1 cellular context compared by ENCODE assay signal in the genomic region with DNA sequence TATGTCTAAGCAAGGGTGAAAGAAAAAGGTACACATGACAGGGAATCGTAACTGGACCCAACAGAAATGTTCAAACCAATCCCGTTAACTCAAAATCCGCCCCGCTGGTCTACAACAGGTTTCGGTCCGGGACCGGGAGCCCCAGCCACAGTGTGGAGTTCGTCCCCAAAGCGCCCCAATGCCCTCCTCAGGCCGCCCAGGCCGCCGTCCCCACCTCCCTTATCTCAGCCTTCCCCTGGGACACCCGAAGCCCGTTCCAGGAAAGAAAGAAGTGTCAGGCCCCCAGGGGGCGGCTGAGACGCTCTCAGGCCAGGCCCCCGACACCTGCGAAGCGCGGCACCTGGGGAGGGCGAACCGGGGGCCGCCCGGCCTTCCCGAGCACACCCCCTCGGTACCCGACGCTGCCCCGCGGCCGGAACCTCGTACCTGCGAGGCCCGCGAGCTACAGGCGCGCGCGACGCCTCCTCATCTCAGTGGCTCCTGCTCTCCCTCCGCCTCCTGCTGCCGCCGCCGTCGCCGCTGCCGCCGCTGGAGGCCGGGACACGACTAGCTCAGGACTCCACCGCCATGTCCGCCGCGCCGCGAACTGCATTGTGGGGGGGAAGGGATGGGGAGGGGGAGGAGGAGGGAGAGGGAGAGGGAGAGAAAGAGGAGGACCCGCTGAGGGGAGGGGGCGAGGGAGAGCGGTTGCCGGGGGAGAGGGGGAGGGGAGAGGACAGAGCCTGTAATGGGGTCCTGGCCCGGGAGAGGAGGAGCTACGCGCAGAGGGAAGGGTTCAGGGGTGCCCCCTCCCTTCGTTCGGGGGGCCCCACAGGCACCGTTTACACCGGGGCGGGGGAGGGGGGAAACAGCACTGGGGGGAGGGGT.
A peak's percentile ranks its signal among the peaks of the same experiment; 100 is the strongest.
TF ChIP-seq lines count a peak whose summit lies in the region.

A gene with protein sequence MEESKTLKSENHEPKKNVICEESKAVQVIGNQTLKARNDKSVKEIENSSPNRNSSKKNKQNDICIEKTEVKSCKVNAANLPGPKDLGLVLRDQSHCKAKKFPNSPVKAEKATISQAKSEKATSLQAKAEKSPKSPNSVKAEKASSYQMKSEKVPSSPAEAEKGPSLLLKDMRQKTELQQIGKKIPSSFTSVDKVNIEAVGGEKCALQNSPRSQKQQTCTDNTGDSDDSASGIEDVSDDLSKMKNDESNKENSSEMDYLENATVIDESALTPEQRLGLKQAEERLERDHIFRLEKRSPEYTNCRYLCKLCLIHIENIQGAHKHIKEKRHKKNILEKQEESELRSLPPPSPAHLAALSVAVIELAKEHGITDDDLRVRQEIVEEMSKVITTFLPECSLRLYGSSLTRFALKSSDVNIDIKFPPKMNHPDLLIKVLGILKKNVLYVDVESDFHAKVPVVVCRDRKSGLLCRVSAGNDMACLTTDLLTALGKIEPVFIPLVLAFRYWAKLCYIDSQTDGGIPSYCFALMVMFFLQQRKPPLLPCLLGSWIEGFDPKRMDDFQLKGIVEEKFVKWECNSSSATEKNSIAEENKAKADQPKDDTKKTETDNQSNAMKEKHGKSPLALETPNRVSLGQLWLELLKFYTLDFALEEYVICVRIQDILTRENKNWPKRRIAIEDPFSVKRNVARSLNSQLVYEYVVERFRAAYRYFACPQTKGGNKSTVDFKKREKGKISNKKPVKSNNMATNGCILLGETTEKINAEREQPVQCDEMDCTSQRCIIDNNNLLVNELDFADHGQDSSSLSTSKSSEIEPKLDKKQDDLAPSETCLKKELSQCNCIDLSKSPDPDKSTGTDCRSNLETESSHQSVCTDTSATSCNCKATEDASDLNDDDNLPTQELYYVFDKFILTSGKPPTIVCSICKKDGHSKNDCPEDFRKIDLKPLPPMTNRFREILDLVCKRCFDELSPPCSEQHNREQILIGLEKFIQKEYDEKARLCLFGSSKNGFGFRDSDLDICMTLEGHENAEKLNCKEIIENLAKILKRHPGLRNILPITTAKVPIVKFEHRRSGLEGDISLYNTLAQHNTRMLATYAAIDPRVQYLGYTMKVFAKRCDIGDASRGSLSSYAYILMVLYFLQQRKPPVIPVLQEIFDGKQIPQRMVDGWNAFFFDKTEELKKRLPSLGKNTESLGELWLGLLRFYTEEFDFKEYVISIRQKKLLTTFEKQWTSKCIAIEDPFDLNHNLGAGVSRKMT (N-terminal part only) (minus strand): TSS at position 588 of the 867 bp plus-strand sequence. CDS start 26,812 bp downstream, outside the sequence.

TF ChIP-seq in K562, 482 proteins besides CTCF, POLR2A, EP300 and RAD21 (continued from another document and continues in another):
- TF ChIP-seq, protein P1, sequence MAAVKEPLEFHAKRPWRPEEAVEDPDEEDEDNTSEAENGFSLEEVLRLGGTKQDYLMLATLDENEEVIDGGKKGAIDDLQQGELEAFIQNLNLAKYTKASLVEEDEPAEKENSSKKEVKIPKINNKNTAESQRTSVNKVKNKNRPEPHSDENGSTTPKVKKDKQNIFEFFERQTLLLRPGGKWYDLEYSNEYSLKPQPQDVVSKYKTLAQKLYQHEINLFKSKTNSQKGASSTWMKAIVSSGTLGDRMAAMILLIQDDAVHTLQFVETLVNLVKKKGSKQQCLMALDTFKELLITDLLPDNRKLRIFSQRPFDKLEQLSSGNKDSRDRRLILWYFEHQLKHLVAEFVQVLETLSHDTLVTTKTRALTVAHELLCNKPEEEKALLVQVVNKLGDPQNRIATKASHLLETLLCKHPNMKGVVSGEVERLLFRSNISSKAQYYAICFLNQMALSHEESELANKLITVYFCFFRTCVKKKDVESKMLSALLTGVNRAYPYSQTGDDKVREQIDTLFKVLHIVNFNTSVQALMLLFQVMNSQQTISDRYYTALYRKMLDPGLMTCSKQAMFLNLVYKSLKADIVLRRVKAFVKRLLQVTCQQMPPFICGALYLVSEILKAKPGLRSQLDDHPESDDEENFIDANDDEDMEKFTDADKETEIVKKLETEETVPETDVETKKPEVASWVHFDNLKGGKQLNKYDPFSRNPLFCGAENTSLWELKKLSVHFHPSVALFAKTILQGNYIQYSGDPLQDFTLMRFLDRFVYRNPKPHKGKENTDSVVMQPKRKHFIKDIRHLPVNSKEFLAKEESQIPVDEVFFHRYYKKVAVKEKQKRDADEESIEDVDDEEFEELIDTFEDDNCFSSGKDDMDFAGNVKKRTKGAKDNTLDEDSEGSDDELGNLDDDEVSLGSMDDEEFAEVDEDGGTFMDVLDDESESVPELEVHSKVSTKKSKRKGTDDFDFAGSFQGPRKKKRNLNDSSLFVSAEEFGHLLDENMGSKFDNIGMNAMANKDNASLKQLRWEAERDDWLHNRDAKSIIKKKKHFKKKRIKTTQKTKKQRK (IDR thresholded peaks at IDR 0.05; ENCODE audit: borderline replicate concordance, low read depth, low read length): no peak
- TF ChIP-seq CTBP1 (IDR thresholded peaks at IDR 0.05; ENCODE audit: borderline replicate concordance) (peak; percentile 91), NELFE (IDR thresholded peaks at IDR 0.05; ENCODE audit: insufficient read depth, insufficient read length) (no peak), THRA (IDR thresholded peaks at IDR 0.05) (no peak), CBX3 (IDR thresholded peaks at IDR 0.05; ENCODE audit: borderline replicate concordance in 1 of 2, low read length in 2 of 2) (no peak; a peak in 1 of 3 replicates), ZBTB43 (CRISPR knock-in tag; IDR thresholded peaks at IDR 0.05) (peak; percentile 74; the same call in 1 of the 2 replicates), LARP7 (IDR thresholded peaks at IDR 0.05) (no peak), CHD4 (IDR thresholded peaks at IDR 0.05; ENCODE audit: insufficient read depth, insufficient replicate concordance, low read depth, low read length, poor library complexity, severe bottlenecking) (no peak), CHAMP1 (IDR thresholded peaks at IDR 0.05) (peak; percentile 67; the same call in 1 of the 2 replicates), ZKSCAN3 (CRISPR knock-in tag; IDR thresholded peaks at IDR 0.05) (no peak), E2F4 (CRISPR knock-in tag; IDR thresholded peaks at IDR 0.05; ENCODE audit: low read depth) (peak; percentile 11; the same call in 1 of the 2 replicates), ZKSCAN8 (CRISPR knock-in tag; IDR thresholded peaks at IDR 0.05) (peak; percentile 90), PTTG1 (tag; IDR thresholded peaks at IDR 0.05; ENCODE audit: low read depth) (no peak)
- TF ChIP-seq, protein P2, sequence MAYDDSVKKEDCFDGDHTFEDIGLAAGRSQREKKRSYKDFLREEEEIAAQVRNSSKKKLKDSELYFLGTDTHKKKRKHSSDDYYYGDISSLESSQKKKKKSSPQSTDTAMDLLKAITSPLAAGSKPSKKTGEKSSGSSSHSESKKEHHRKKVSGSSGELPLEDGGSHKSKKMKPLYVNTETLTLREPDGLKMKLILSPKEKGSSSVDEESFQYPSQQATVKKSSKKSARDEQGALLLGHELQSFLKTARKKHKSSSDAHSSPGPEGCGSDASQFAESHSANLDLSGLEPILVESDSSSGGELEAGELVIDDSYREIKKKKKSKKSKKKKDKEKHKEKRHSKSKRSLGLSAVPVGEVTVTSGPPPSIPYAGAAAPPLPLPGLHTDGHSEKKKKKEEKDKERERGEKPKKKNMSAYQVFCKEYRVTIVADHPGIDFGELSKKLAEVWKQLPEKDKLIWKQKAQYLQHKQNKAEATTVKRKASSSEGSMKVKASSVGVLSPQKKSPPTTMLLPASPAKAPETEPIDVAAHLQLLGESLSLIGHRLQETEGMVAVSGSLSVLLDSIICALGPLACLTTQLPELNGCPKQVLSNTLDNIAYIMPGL (CRISPR knock-in tag; IDR thresholded peaks at IDR 0.05): peak; percentile 77; the same call in 1 of the 2 replicates
- TF ChIP-seq, protein P3, sequence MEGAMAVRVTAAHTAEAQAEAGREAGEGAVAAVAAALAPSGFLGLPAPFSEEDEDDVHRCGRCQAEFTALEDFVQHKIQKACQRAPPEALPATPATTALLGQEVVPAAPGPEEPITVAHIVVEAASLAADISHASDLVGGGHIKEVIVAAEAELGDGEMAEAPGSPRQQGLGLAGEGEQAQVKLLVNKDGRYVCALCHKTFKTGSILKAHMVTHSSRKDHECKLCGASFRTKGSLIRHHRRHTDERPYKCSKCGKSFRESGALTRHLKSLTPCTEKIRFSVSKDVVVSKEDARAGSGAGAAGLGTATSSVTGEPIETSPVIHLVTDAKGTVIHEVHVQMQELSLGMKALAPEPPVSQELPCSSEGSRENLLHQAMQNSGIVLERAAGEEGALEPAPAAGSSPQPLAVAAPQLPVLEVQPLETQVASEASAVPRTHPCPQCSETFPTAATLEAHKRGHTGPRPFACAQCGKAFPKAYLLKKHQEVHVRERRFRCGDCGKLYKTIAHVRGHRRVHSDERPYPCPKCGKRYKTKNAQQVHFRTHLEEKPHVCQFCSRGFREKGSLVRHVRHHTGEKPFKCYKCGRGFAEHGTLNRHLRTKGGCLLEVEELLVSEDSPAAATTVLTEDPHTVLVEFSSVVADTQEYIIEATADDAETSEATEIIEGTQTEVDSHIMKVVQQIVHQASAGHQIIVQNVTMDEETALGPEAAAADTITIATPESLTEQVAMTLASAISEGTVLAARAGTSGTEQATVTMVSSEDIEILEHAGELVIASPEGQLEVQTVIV (CRISPR knock-in tag; IDR thresholded peaks at IDR 0.05; ENCODE audit: borderline replicate concordance): no peak
- TF ChIP-seq, protein P4, sequence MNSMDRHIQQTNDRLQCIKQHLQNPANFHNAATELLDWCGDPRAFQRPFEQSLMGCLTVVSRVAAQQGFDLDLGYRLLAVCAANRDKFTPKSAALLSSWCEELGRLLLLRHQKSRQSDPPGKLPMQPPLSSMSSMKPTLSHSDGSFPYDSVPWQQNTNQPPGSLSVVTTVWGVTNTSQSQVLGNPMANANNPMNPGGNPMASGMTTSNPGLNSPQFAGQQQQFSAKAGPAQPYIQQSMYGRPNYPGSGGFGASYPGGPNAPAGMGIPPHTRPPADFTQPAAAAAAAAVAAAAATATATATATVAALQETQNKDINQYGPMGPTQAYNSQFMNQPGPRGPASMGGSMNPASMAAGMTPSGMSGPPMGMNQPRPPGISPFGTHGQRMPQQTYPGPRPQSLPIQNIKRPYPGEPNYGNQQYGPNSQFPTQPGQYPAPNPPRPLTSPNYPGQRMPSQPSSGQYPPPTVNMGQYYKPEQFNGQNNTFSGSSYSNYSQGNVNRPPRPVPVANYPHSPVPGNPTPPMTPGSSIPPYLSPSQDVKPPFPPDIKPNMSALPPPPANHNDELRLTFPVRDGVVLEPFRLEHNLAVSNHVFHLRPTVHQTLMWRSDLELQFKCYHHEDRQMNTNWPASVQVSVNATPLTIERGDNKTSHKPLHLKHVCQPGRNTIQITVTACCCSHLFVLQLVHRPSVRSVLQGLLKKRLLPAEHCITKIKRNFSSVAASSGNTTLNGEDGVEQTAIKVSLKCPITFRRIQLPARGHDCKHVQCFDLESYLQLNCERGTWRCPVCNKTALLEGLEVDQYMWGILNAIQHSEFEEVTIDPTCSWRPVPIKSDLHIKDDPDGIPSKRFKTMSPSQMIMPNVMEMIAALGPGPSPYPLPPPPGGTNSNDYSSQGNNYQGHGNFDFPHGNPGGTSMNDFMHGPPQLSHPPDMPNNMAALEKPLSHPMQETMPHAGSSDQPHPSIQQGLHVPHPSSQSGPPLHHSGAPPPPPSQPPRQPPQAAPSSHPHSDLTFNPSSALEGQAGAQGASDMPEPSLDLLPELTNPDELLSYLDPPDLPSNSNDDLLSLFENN (IDR thresholded peaks at IDR 0.05; ENCODE audit: low read depth in 2 of 2, low read length in 2 of 2): no peak
